In genomic region chr11:74522776-74523175, GRCh38 we compare ENCODE assay signal across 18 cellular contexts. TPM values are rescaled to one million over a fixed set of nuclear protein-coding genes. Genes with fewer than 3 reads are reported as not detected.
A peak's percentile ranks its signal among the peaks of the same experiment; 100 is the strongest.
DNase-seq lines count a peak whose midpoint lies in the region; ATAC-seq and TF ChIP-seq lines count a peak whose summit lies in the region.
"Had no signal": no experiment of that assay in that cellular context is flagged by ENCODE, and none has a peak within 500 bp of the region (broad histone marks: within the 10 kb centered on the region; RNA-seq: fewer than 3 reads in every experiment).

No MANE protein-coding gene starts in this region.

- 0 out of 2 replicates have a peak, but pooled peaks have one; percentile 30 for ATAC-seq in Panc1

- H3K36me3 ChIP-seq in HEK293 (ENCODE audit: control insufficient read depth in 2 of 2, insufficient read depth in 1 of 2, low read length in 2 of 2) (no peaks in the 10 kb centered on the region), Panc1 (ENCODE audit: control insufficient read depth, insufficient read depth, low read length) (no peaks in the 10 kb centered on the region), adrenal gland (replicated peaks in 1 of 2) (no peaks in the 10 kb centered on the region)
- H3K36me3 ChIP-seq: BLaER1 treated with 17β-estradiol and CSF1 and Interleukin-3, amounts not matched to agents 10 nM and 100 nM; HAP-1 had no signal

- intact Hi-C loops in Panc1 (cut with micrococcal nuclease; ENCODE audit: unreplicated experiment): no loop called here
- intact Hi-C loops in adrenal gland (cut with DNase I): no loop called here

- BruUV-seq in Panc1 (replicated peaks; lab: Mats Ljungman, UMichigan): no TSS peak

- peak overlapping the region; percentile 30; the same call in 1 of the 2 replicates for H3K27ac ChIP-seq in 22Rv1
- H3K27ac ChIP-seq in HEK293 (ENCODE audit: extremely low read depth, low read depth, low read length): no peak overlapping the region
- no peak overlapping the region for H3K27ac ChIP-seq in Panc1 (ENCODE audit: low read length)
- H3K27ac ChIP-seq in adrenal gland: no peak overlapping the region
- H3K27ac ChIP-seq: BLaER1 treated with 17β-estradiol and CSF1 and Interleukin-3, amounts not matched to agents 10 nM and 100 nM had no signal

- TF ChIP-seq CTCF in 22Rv1 (IDR thresholded peaks at IDR 0.05): no peak
- TF ChIP-seq CTCF in HEK293 (tag by site-specific recombination; IDR thresholded peaks at IDR 0.05): no peak
- no peak for TF ChIP-seq CTCF in Panc1 (IDR thresholded peaks at IDR 0.05)
- TF ChIP-seq CTCF in adrenal gland (IDR thresholded peaks at IDR 0.05): no peak

- CTCF ChIA-PET in HEK293 (lab: Yijun Ruan, JAX): interaction anchor here (0.9 kb wide), 1 partner anchor 9 kb away, joined by 4 read pairs; no protein-coding TSS in a partner anchor
- CTCF ChIA-PET in Panc1 (lab: Charles Lee): interaction anchor here (0.5 kb wide), 1 partner anchor 70 kb away, joined by 3 read pairs; the partner anchor contains the start of gene POLD3

- POLR2A ChIA-PET in HEK293 (lab: Yijun Ruan, JAX): interaction anchor here (0.6 kb wide), 1 partner anchor 508 kb away, joined by 3 read pairs; no protein-coding TSS in a partner anchor
- POLR2A ChIA-PET in Panc1 (lab: Charles Lee): interaction anchor here (0.5 kb wide), 1 partner anchor 48 kb away, joined by 9 read pairs; no protein-coding TSS in a partner anchor

- in situ Hi-C loops in Panc1 (cut with HindIII; ENCODE audit: low pct_unique_long_range_greater_than_20kb, low sequenced_read_pairs): no loop called here

- 68 to 86% (median 77%) methylated on average over 3 of the region's 3 CpGs for WGBS in adrenal gland, 4 donors

- H3K9me3 ChIP-seq in HEK293 (ENCODE audit: control insufficient read depth, insufficient read depth, low read depth, low read length): no peaks in the 10 kb centered on the region
- no peaks in the 10 kb centered on the region for H3K9me3 ChIP-seq in Panc1 (ENCODE audit: control insufficient read depth, insufficient read depth, low read depth, low read length)
- H3K9me3 ChIP-seq in adrenal gland (replicated peaks in 1 of 3): no peaks in the 10 kb centered on the region
- H3K9me3 ChIP-seq: BLaER1 treated with 17β-estradiol and CSF1 and Interleukin-3, amounts not matched to agents 10 nM and 100 nM; HAP-1 had no signal

- no peak overlapping the region for H3K4me3 ChIP-seq in HEK293 (ENCODE audit: low read depth, low read length)
- H3K4me3 ChIP-seq in Panc1 (ENCODE audit: low read depth in 2 of 2, low read length in 2 of 2): no peak overlapping the region
- H3K4me3 ChIP-seq in adrenal gland: no peak overlapping the region
- H3K4me3 ChIP-seq: BLaER1 treated with 17β-estradiol and CSF1 and Interleukin-3, amounts not matched to agents 10 nM and 100 nM; HAP-1 had no signal

- H3K27me3 ChIP-seq in Panc1 (ENCODE audit: control insufficient read depth, insufficient read depth, low read length): no peaks in the 10 kb centered on the region
- H3K27me3 ChIP-seq in adrenal gland: no peaks in the 10 kb centered on the region
- H3K27me3 ChIP-seq: BLaER1 treated with 17β-estradiol and CSF1 and Interleukin-3, amounts not matched to agents 10 nM and 100 nM had no signal

- H3K4me1 ChIP-seq in HEK293 (ENCODE audit: control insufficient read depth, insufficient read depth, low read length) (0 out of 2 replicates have a peak, but pooled peaks cover 2% of the 10 kb centered on the region), Panc1 (ENCODE audit: control insufficient read depth, insufficient read depth, low read length) (peaks cover 4% of the 10 kb centered on the region; the same call in 1 of the 2 replicates), adrenal gland (replicated peaks in 1 of 2) (no peaks in the 10 kb centered on the region)
- H3K4me1 ChIP-seq: BLaER1 treated with 17β-estradiol and CSF1 and Interleukin-3, amounts not matched to agents 10 nM and 100 nM; HAP-1 had no signal

- TF ChIP-seq POLR2A in adrenal gland (IDR thresholded peaks at IDR 0.05): no peak

- DNase-seq in Panc1 (ENCODE audit: low read depth, low spot score) (no peak), fibroblast of gingiva (ENCODE audit: low read depth) (peak; percentile 35), nucleus accumbens (lab: John Stamatoyannopoulos, UW) (no peak), adrenal gland (no peak)
- DNase-seq in stimulated activated CD4-positive, alpha-beta T cell treated with anti-CD3 and anti-CD28 coated beads, Interleukin-15, amount 100 ng/mL, for 24 hours: no peak
- DNase-seq: ACHN; Calu3; CD4-positive, alpha-beta T cell; DMS 273 treated with DMSO at 0.1 percent for 48 hours; GOT3; HFFc6 had no signal

TF ChIP-seq in HEK293, 187 proteins besides CTCF, POLR2A, EP300 and RAD21:
- TF ChIP-seq ZNF280D (tag by site-specific recombination; IDR thresholded peaks at IDR 0.05) (no peak), ZNF37A (tag by site-specific recombination; IDR thresholded peaks at IDR 0.05) (no peak), ZNF341 (tag by site-specific recombination; IDR thresholded peaks at IDR 0.05; ENCODE audit: low read depth) (no peak), ZFP37 (tag by site-specific recombination; IDR thresholded peaks at IDR 0.05) (no peak)
- TF ChIP-seq, protein P1, sequence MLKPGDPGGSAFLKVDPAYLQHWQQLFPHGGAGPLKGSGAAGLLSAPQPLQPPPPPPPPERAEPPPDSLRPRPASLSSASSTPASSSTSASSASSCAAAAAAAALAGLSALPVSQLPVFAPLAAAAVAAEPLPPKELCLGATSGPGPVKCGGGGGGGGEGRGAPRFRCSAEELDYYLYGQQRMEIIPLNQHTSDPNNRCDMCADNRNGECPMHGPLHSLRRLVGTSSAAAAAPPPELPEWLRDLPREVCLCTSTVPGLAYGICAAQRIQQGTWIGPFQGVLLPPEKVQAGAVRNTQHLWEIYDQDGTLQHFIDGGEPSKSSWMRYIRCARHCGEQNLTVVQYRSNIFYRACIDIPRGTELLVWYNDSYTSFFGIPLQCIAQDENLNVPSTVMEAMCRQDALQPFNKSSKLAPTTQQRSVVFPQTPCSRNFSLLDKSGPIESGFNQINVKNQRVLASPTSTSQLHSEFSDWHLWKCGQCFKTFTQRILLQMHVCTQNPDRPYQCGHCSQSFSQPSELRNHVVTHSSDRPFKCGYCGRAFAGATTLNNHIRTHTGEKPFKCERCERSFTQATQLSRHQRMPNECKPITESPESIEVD (tag by site-specific recombination; IDR thresholded peaks at IDR 0.05): peak; percentile 49; the same call in 1 of the 2 replicates

RNA-seq across cellular contexts. Expression of gene LIPT2, which starts 29.3 kb away (rescaled TPM):
- total RNA-seq in Panc1 (2021; ENCODE audit: unreplicated experiment): 6.2 TPM
- 5.8 TPM for polyA plus RNA-seq in Panc1 (2012; ENCODE audit: insufficient read length)
- total RNA-seq in adrenal gland: 1 to 10 TPM; 3.4 to 7.7 (median 5.4) TPM
- polyA plus RNA-seq in adrenal gland: 1 to 10 TPM; 1.8 to 7.0 (median 2.0) TPM

RNA-seq across cellular contexts. Expression of gene KCNE3, which starts 55.4 kb away (rescaled TPM):
- total RNA-seq in Panc1 (2021; ENCODE audit: unreplicated experiment) (0.15 TPM), adrenal gland (10 to 100 TPM in 1 of 8 donors, 1 to 10 TPM in 7; 4.5 to 12.7 (median 8.0) TPM)
- polyA plus RNA-seq in Panc1 (2012; ENCODE audit: insufficient read length): 0.67 TPM
- 1 to 10 TPM; 1.1 to 4.7 (median 1.6) TPM for polyA plus RNA-seq in adrenal gland
- total RNA-seq: A172, G401, HT1080 had no signal
